Comparison of ENCODE assay signal across 16 cellular contexts in the genomic region with DNA sequence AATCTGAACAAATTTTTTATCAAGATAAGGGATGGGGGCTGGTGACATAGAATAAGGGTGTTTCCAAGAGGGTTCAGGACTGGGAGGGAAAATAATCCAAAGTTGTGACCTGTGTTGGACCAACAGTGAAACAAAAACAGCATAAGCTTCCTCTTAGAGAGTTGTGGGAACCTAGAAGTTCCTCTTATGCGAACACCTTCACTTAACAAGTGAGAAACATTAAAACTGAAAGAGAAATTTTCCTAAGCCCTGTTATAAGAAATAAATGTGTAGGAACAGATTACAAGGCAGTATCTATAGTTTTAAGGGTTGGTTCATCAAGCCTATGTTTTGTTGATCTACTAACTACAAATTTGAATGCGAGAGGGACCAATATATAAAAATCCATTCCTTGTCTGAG. TPM values are rescaled to one million over a fixed set of nuclear protein-coding genes. Genes with fewer than 3 reads are reported as not detected.
DNase-seq lines count a peak whose midpoint lies in the region; ATAC-seq and TF ChIP-seq lines count a peak whose summit lies in the region.
"Had no signal": no experiment of that assay in that cellular context is flagged by ENCODE, and none has a peak within 500 bp of the region (broad histone marks: within the 10 kb centered on the region; RNA-seq: fewer than 3 reads in every experiment).

No MANE protein-coding gene starts in this region.

- no peak for TF ChIP-seq CTCF in GM12865 (IDR thresholded peaks at IDR 0.05; ENCODE audit: insufficient read depth, low read depth, low read length, missing control alignments)
- TF ChIP-seq CTCF in osteocyte (IDR thresholded peaks at IDR 0.05): no peak

- DNase-seq in GM12865 (ENCODE audit: low read depth): peak; percentile 80
- DNase-seq in NCI-H1092 (lab: John Stamatoyannopoulos, UW): no peak
- no peak for DNase-seq in osteocyte (ENCODE audit: extremely low spot score, unreplicated experiment)
- no peak for DNase-seq in medulla oblongata (ENCODE audit: extremely low spot score)
- no peak for DNase-seq in COLO668 (lab: John Stamatoyannopoulos, UW; ENCODE audit: unreplicated experiment)
- DNase-seq: adrenal gland, AML-193, hypothalamus, midbrain, NCI-H82, right lobe of liver, upper lobe of left lung had no signal

- H3K4me3 ChIP-seq in GM12865 (ENCODE audit: low read depth, low read length): peak overlapping the region; percentile 16; the same call in 1 of the 2 replicates
- H3K4me3 ChIP-seq: adrenal gland, right lobe of liver, upper lobe of left lung had no signal

- no peaks in the 10 kb centered on the region for H3K36me3 Mint-ChIP-seq in osteocyte (ENCODE audit: unreplicated experiment)

- H3K27ac Mint-ChIP-seq in osteocyte (ENCODE audit: unreplicated experiment): no peak overlapping the region
- H3K27ac Mint-ChIP-seq: T-helper 1 cell treated with Interleukin-12 subunit alpha and Interleukin-12 subunit beta and Interleukin-4 antibody, amounts not matched to agents 30 μg/mL and 1 μg/mL, for 36 hours had no signal

- no peaks in the 10 kb centered on the region for H3K9me3 Mint-ChIP-seq in osteocyte (ENCODE audit: unreplicated experiment)
- H3K9me3 Mint-ChIP-seq: T-helper 1 cell treated with Interleukin-12 subunit alpha and Interleukin-12 subunit beta and Interleukin-4 antibody, amounts not matched to agents 30 μg/mL and 1 μg/mL, for 36 hours had no signal

- ATAC-seq in GM19452 (IDR thresholded peaks at IDR 0.05; ENCODE audit: unreplicated experiment): peak; percentile 74
- ATAC-seq in HG02884 (IDR thresholded peaks at IDR 0.05; ENCODE audit: unreplicated experiment): peak; percentile 82
- peak; percentile 67 for ATAC-seq in HG03571 (IDR thresholded peaks at IDR 0.05; ENCODE audit: unreplicated experiment)

- peaks cover 13% of the 10 kb centered on the region for H3K4me1 Mint-ChIP-seq in osteocyte (ENCODE audit: unreplicated experiment)

- no peak overlapping the region for H3K4me3 Mint-ChIP-seq in osteocyte (ENCODE audit: unreplicated experiment)
- H3K4me3 Mint-ChIP-seq: T-helper 1 cell treated with Interleukin-12 subunit alpha and Interleukin-12 subunit beta and Interleukin-4 antibody, amounts not matched to agents 30 μg/mL and 1 μg/mL, for 36 hours had no signal

- no peaks in the 10 kb centered on the region for H3K27me3 Mint-ChIP-seq in osteocyte (ENCODE audit: unreplicated experiment)

RNA-seq across cellular contexts. Expression of a gene that starts 58.4 kb away (rescaled TPM):
- total RNA-seq in osteocyte: 25.1 and 28.9 TPM in 2 replicates
